ENCODE assay signal across 7 cellular contexts in genomic region chr19:13978721-13979191, GRCh38.
A peak's percentile ranks its signal among the peaks of the same experiment; 100 is the strongest.
DNase-seq lines count a peak whose midpoint lies in the region; TF ChIP-seq lines count a peak whose summit lies in the region.
"Had no signal": no experiment of that assay in that cellular context is flagged by ENCODE, and none has a peak within 500 bp of the region (broad histone marks: within the 10 kb centered on the region; RNA-seq: fewer than 3 reads in every experiment).

No MANE protein-coding gene starts in this region.

- DNase-seq in ELF-1 (ENCODE audit: low read depth, low spot score) (peak; percentile 37), coronary artery (ENCODE audit: low spot score) (no peak), GDM1 (lab: John Stamatoyannopoulos, UW) (no peak), EL (no peak), anterior cingulate cortex (lab: John Stamatoyannopoulos, UW) (no peak)
- DNase-seq: effector CD4-positive, alpha-beta T cell had no signal

- no peaks in the 10 kb centered on the region for H3K9me3 Mint-ChIP-seq in nephron

- no peaks in the 10 kb centered on the region for H3K4me1 Mint-ChIP-seq in nephron

- H3K27ac Mint-ChIP-seq in nephron = peak overlapping the region in 1 of 3 experiments; percentile 68

- H3K36me3 Mint-ChIP-seq in nephron (ENCODE audit: low read depth) = peaks cover 30% of the 10 kb centered on the region

- TF ChIP-seq CTCF in coronary artery (IDR thresholded peaks at IDR 0.05) = no peak
- TF ChIP-seq CTCF in nephron (IDR thresholded peaks at IDR 0.05; ENCODE audit: unreplicated experiment in 3 of 3) = no peak

- H3K4me3 ChIP-seq in coronary artery = peak overlapping the region; percentile 72

- peaks cover 3% of the 10 kb centered on the region for H3K27me3 Mint-ChIP-seq in nephron (ENCODE audit: low read depth)

- peak overlapping the region; percentile 11 to 78 for H3K27ac ChIP-seq in coronary artery

- peak overlapping the region; percentile 45 to 66 (median 64) for H3K4me3 Mint-ChIP-seq in nephron
